In genomic region chr4:83371936-83372335, GRCh38 we compare ENCODE assay signal across 1 cellular context.
TF ChIP-seq lines count a peak whose summit lies in the region.

No MANE protein-coding gene starts in this region.

TF ChIP-seq in GM23338, 12 proteins besides CTCF, POLR2A, EP300 and RAD21 (continued from another document):
- TF ChIP-seq REST (IDR thresholded peaks at IDR 0.05; ENCODE audit: unreplicated experiment), result no peak
- no peak for TF ChIP-seq JUNB (IDR thresholded peaks at IDR 0.05; ENCODE audit: unreplicated experiment)
- TF ChIP-seq EZH2phosphoT487 (IDR thresholded peaks at IDR 0.05; ENCODE audit: unreplicated experiment), result no peak
- TF ChIP-seq ZNF114 (CRISPR knock-in tag; IDR thresholded peaks at IDR 0.05), result no peak
- TF ChIP-seq ETS1 (IDR thresholded peaks at IDR 0.05), result no peak
- no peak for TF ChIP-seq STAT1 (IDR thresholded peaks at IDR 0.05; ENCODE audit: unreplicated experiment)
- TF ChIP-seq ZNF462 (CRISPR knock-in tag; IDR thresholded peaks at IDR 0.05), result no peak
- no peak for TF ChIP-seq EZH2 (IDR thresholded peaks at IDR 0.05; ENCODE audit: low read depth, unreplicated experiment)
- TF ChIP-seq CREB1 (CRISPR knock-in tag; IDR thresholded peaks at IDR 0.05; ENCODE audit: low read depth), result no peak
